ENCODE assay signal across 9 cellular contexts in genomic region chr2:142330458-142330857, GRCh38.
"Had no signal": no experiment of that assay in that cellular context is flagged by ENCODE, and none has a peak within 500 bp of the region (broad histone marks: within the 10 kb centered on the region; RNA-seq: fewer than 3 reads in every experiment).

No MANE protein-coding gene starts in this region.

- H3K4me3 ChIP-seq: GM23248, GM23338, HAP-1 had no signal

- H3K36me3 ChIP-seq: HAP-1 had no signal

- H3K4me2 ChIP-seq: GM23338 had no signal

- H2AFZ ChIP-seq: GM23248, GM23338 had no signal

- H3K27ac ChIP-seq: GM23248 had no signal

- ATAC-seq: GM23338, HCT116 had no signal

- H3K9ac ChIP-seq: GM23248 had no signal

- H3K9me3 ChIP-seq: HAP-1 had no signal

- DNase-seq: GM23248, GOT3, H7, H9, HCEC 1CT, HFFc6 had no signal

- H3K4me1 ChIP-seq: HAP-1 had no signal
